Comparison of ENCODE assay signal across 18 cellular contexts in genomic region chr1:172727275-172727674, GRCh38.
"Had no signal": no experiment of that assay in that cellular context is flagged by ENCODE, and none has a peak within 500 bp of the region (broad histone marks: within the 10 kb centered on the region; RNA-seq: fewer than 3 reads in every experiment).

No MANE protein-coding gene starts in this region.

- H3K4me3 ChIP-seq: dorsolateral prefrontal cortex, gastrocnemius medialis, lung, prostate gland, right atrium auricular region, sigmoid colon, stomach, tibial artery, upper lobe of left lung, vagina had no signal

- H3K27ac Mint-ChIP-seq: stimulated activated effector memory CD8-positive, alpha-beta T cell treated with anti-CD3 and anti-CD28 coated beads, Interleukin-12 subunit alpha, Interleukin-12 subunit beta, amount 100 ng/mL, for 72 hours had no signal

- H3K4me1 Mint-ChIP-seq: neural crest cell had no signal

- H3K36me3 Mint-ChIP-seq: stimulated activated effector memory CD8-positive, alpha-beta T cell treated with anti-CD3 and anti-CD28 coated beads, Interleukin-12 subunit alpha, Interleukin-12 subunit beta, amount 100 ng/mL, for 72 hours had no signal

- H3K27me3 ChIP-seq: dorsolateral prefrontal cortex, gastrocnemius medialis, right atrium auricular region, sigmoid colon, stomach, tibial artery, upper lobe of left lung, vagina had no signal

- H3K9me3 ChIP-seq: gastrocnemius medialis, prostate gland, sigmoid colon, tibial artery, upper lobe of left lung had no signal

- FAIRE-seq: colon had no signal

- DNase-seq: dorsolateral prefrontal cortex; effector CD4-positive, alpha-beta T cell; foreskin fibroblast; gastrocnemius medialis; head of caudate nucleus; sigmoid colon; stomach; tibial artery had no signal

- H3K27me3 Mint-ChIP-seq: memory B cell; natural killer cell treated with Interleukin-12 subunit alpha and Interleukin-12 subunit beta and Interleukin-15 and Interleukin-18, amount 100 ng/mL, for 72 hours had no signal

- H3K27ac ChIP-seq: dorsolateral prefrontal cortex, gastrocnemius medialis, prostate gland, right atrium auricular region, sigmoid colon, stomach, tibial artery, upper lobe of left lung, vagina had no signal

- H3K36me3 ChIP-seq: gastrocnemius medialis, prostate gland, right atrium auricular region, sigmoid colon, stomach, tibial artery, upper lobe of left lung, vagina had no signal

- ATAC-seq: gastrocnemius medialis had no signal

- H3K4me3 Mint-ChIP-seq: memory B cell; neural crest cell; stimulated activated effector memory CD8-positive, alpha-beta T cell treated with anti-CD3 and anti-CD28 coated beads, Interleukin-12 subunit alpha, Interleukin-12 subunit beta, amount 100 ng/mL, for 72 hours had no signal

- H3K4me1 ChIP-seq: gastrocnemius medialis, prostate gland, right atrium auricular region, sigmoid colon, stomach, tibial artery, upper lobe of left lung, vagina had no signal
